In the genomic region with DNA sequence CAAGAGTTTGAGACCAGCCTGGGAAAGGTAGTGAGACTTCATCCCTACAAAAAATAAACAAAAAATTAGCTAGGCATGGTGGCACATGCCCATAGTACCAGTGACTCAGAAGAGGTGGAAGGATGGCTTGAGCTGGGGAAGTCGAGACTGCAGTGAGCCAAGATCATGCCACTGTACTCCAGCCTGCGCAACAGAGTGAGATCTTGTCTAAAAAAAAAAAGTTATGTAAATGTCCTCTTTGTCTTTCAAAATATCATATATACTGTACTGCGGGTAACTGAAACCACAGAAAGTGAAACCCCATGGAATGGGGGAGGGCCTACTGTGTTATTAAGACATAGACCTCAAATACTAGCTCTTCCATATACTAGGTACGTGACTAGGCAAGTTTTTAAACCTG, we compare ENCODE assay signal across 13 cellular contexts. TPM values are rescaled to one million over a fixed set of nuclear protein-coding genes. Genes with fewer than 3 reads are reported as not detected.
DNase-seq lines count a peak whose midpoint lies in the region; ATAC-seq and TF ChIP-seq lines count a peak whose summit lies in the region.
"Had no signal": no experiment of that assay in that cellular context is flagged by ENCODE, and none has a peak within 500 bp of the region (broad histone marks: within the 10 kb centered on the region; RNA-seq: fewer than 3 reads in every experiment).

No MANE protein-coding gene starts in this region.

- H2AFZ ChIP-seq in GM23338, result no peak overlapping the region
- H2AFZ ChIP-seq in H9 (ENCODE audit: low read length), result no peak overlapping the region

- no peaks in the 10 kb centered on the region for H3K27me3 ChIP-seq in GM23338 (ENCODE audit: insufficient read depth)
- H3K27me3 ChIP-seq in Caco-2 (replicated peaks; ENCODE audit: control insufficient read depth, insufficient read depth, low read length), result no peaks in the 10 kb centered on the region
- H3K27me3 ChIP-seq in H9 (ENCODE audit: insufficient read depth, low read length), result no peaks in the 10 kb centered on the region

- H3K4me2 ChIP-seq in GM23338 (no peak overlapping the region), H9 (ENCODE audit: insufficient read depth, insufficient read length, low read length) (no peak overlapping the region)

- BruUV-seq in Caco-2 (replicated peaks; lab: Mats Ljungman, UMichigan), result no TSS peak

- H4K20me1 ChIP-seq in GM23338 (replicated peaks; ENCODE audit: insufficient read depth) (no peaks in the 10 kb centered on the region), H9 (ENCODE audit: control insufficient read depth, insufficient read depth, insufficient read length) (no peaks in the 10 kb centered on the region)

- H3K4me1 ChIP-seq in GM23338 (ENCODE audit: insufficient read depth) (no peaks in the 10 kb centered on the region), Caco-2 (no peaks in the 10 kb centered on the region), H9 (ENCODE audit: insufficient read depth, low read length) (no peaks in the 10 kb centered on the region)

- no peak overlapping the region for H3K56ac ChIP-seq in H9 (ENCODE audit: insufficient read length, low read depth, low read length)

- H3F3A ChIP-seq in GM23338 (replicated peaks; ENCODE audit: low read depth), result no peaks in the 10 kb centered on the region

- no peak overlapping the region for H2BK120ac ChIP-seq in H9 (ENCODE audit: low read depth, low read length, poor library complexity, severe bottlenecking)

- no peak overlapping the region for H3K9ac ChIP-seq in H9 (ENCODE audit: extremely low read depth, insufficient read length, low read length)

- no peak for TF ChIP-seq CTCF in GM23338 (conservative IDR thresholded peaks at IDR 0.05; ENCODE audit: low read depth in 2 of 2)
- no peak for TF ChIP-seq CTCF in epithelial cell of esophagus (IDR thresholded peaks at IDR 0.05; ENCODE audit: insufficient read depth, low read depth, low read length, missing control alignments)
- TF ChIP-seq CTCF in Caco-2 (IDR thresholded peaks at IDR 0.05; ENCODE audit: insufficient read depth in 1 of 2, low read depth in 1 of 2, low read length in 1 of 2, severe bottlenecking in 1 of 2, unreplicated experiment in 1 of 2), result no peak
- TF ChIP-seq CTCF in H9 (conservative IDR thresholded peaks at IDR 0.05), result no peak

- peak; percentile 52 for ATAC-seq in GM18867 (IDR thresholded peaks at IDR 0.05; ENCODE audit: unreplicated experiment)
- no peak for ATAC-seq in GM23338
- ATAC-seq in HG03460 (IDR thresholded peaks at IDR 0.05; ENCODE audit: unreplicated experiment), result peak; percentile 62

- no peak overlapping the region for H3K18ac ChIP-seq in H9 (ENCODE audit: insufficient read length, low read depth, low read length)

- H3K79me1 ChIP-seq in H9 (ENCODE audit: insufficient read depth, low read depth, low read length, poor library complexity, severe bottlenecking), result no peaks in the 10 kb centered on the region

- H2AK5ac ChIP-seq in H9 (ENCODE audit: insufficient read length, low read length), result no peak overlapping the region

- POLR2A ChIA-PET in Caco-2 (lab: Charles Lee), result no interaction called here

- no peaks in the 10 kb centered on the region for H3K9me3 Mint-ChIP-seq in GM23338
- H3K9me3 Mint-ChIP-seq in Caco-2 (ENCODE audit: unreplicated experiment), result no peaks in the 10 kb centered on the region
- H3K9me3 Mint-ChIP-seq in H9, result no peaks in the 10 kb centered on the region

- H3K4me1 Mint-ChIP-seq in GM23338, result no peaks in the 10 kb centered on the region
- no peaks in the 10 kb centered on the region for H3K4me1 Mint-ChIP-seq in Caco-2 (ENCODE audit: low read depth, unreplicated experiment)
- no peaks in the 10 kb centered on the region for H3K4me1 Mint-ChIP-seq in H9

- H3T11ph ChIP-seq in H9 (ENCODE audit: low read length), result no peak overlapping the region

- H4K8ac ChIP-seq in H9 (replicated peaks; ENCODE audit: insufficient read length, low read depth, low read length), result no peak overlapping the region

- H3K23me2 ChIP-seq in H9 (ENCODE audit: insufficient read length, low read depth, low read length, poor library complexity, severe bottlenecking), result no peaks in the 10 kb centered on the region

- no peaks in the 10 kb centered on the region for H3K9me2 ChIP-seq in GM23338 (ENCODE audit: insufficient read depth)

- H4K5ac ChIP-seq in H9 (ENCODE audit: insufficient read length, low read depth, low read length), result no peak overlapping the region

- H3K4me3 ChIP-seq in GM23338 (no peak overlapping the region), epithelial cell of esophagus (ENCODE audit: low read length) (no peak overlapping the region), Caco-2 (ENCODE audit: low read depth, low read length) (no peak overlapping the region)

- no peak overlapping the region for H3K27ac ChIP-seq in GM23338 (ENCODE audit: low read depth)
- no peak overlapping the region for H3K27ac ChIP-seq in H9 (ENCODE audit: insufficient read length, low read depth, low read length)

- H3K36me3 Mint-ChIP-seq in GM23338 (ENCODE audit: low read depth) (peaks cover 10% of the 10 kb centered on the region), Caco-2 (ENCODE audit: insufficient read depth, unreplicated experiment) (no peaks in the 10 kb centered on the region), H9 (ENCODE audit: insufficient read depth in 1 of 3, low read depth in 3 of 3) (peaks cover 2 to 24% (median 18%) of the 10 kb centered on the region in 3 experiments; a peak in 5 of 7 replicates)

- H3K79me2 ChIP-seq in GM23338 (replicated peaks; ENCODE audit: insufficient read depth) (no peaks in the 10 kb centered on the region), H9 (ENCODE audit: insufficient read depth, low read length) (no peaks in the 10 kb centered on the region)

- no peak overlapping the region for H2BK20ac ChIP-seq in H9 (ENCODE audit: low read depth, low read length, poor library complexity, severe bottlenecking)

- H3K23ac ChIP-seq in H9 (ENCODE audit: insufficient read length, low read depth, low read length), result no peak overlapping the region

- H4K91ac ChIP-seq in H9 (ENCODE audit: insufficient read length, low read depth, low read length), result no peak overlapping the region

- H3K27me3 Mint-ChIP-seq in GM23338 (ENCODE audit: insufficient read depth, low read depth, poor library complexity), result no peaks in the 10 kb centered on the region
- H3K27me3 Mint-ChIP-seq in Caco-2 (ENCODE audit: insufficient read depth, unreplicated experiment), result no peaks in the 10 kb centered on the region
- no peaks in the 10 kb centered on the region for H3K27me3 Mint-ChIP-seq in H9 (ENCODE audit: low read depth)
- H3K27me3 Mint-ChIP-seq: activated naive CD8-positive, alpha-beta T cell had no signal

- H3K4me3 Mint-ChIP-seq in GM23338, result no peak overlapping the region
- no peak overlapping the region for H3K4me3 Mint-ChIP-seq in Caco-2 (ENCODE audit: unreplicated experiment)
- no peak overlapping the region for H3K4me3 Mint-ChIP-seq in H9
- H3K4me3 Mint-ChIP-seq: activated naive CD8-positive, alpha-beta T cell had no signal

- no peak overlapping the region for H2BK12ac ChIP-seq in H9 (ENCODE audit: insufficient read length, low read depth, low read length)

- H3K36me3 ChIP-seq in GM23338 (ENCODE audit: insufficient read depth) (peaks cover 3% of the 10 kb centered on the region; the same call in 1 of the 2 replicates), Caco-2 (ENCODE audit: control insufficient read depth, insufficient read depth, low read length) (no peaks in the 10 kb centered on the region)

- no CpG with 5 or more reads among the region's 4 CpGs for WGBS in H9 (ENCODE audit: extremely low coverage, insufficient read length, low lambda C conversion rate)

- H3K9me3 ChIP-seq in Caco-2 (no peaks in the 10 kb centered on the region), H9 (ENCODE audit: control insufficient read depth, low read depth, low read length) (no peaks in the 10 kb centered on the region)

- CTCF ChIA-PET in Caco-2 (lab: Charles Lee), result no interaction called here

- no peak overlapping the region for H3K14ac ChIP-seq in H9 (ENCODE audit: insufficient read depth, low read length)

- no peak for DNase-seq in GM23338 (ENCODE audit: low spot score)
- DNase-seq in epithelial cell of esophagus (ENCODE audit: low read depth), result peak; percentile 78
- DNase-seq in COR-L47 (lab: John Stamatoyannopoulos, UW), result no peak
- DNase-seq in Caco-2, result no peak
- no peak for DNase-seq in GM19238 (ENCODE audit: insufficient read length, low spot score)
- no peak for DNase-seq in H9
- DNase-seq: DMS53, islet precursor cell, NCI-H526, posterior cingulate gyrus had no signal

- H2BK15ac ChIP-seq in H9 (ENCODE audit: low read depth, low read length), result no peak overlapping the region

- H3K27ac Mint-ChIP-seq in GM23338 (peak overlapping the region; percentile 85), Caco-2 (ENCODE audit: unreplicated experiment) (no peak overlapping the region), H9 (peak overlapping the region in 1 of 3 experiments; percentile 37; a peak in 2 of 7 replicates)
- H3K27ac Mint-ChIP-seq: activated naive CD8-positive, alpha-beta T cell had no signal

- intact Hi-C loops in Caco-2 (cut with micrococcal nuclease; ENCODE audit: unreplicated experiment), result no loop called here

- H2BK5ac ChIP-seq in H9 (ENCODE audit: insufficient read length, low read length), result no peak overlapping the region

- no peak overlapping the region for H3K4ac ChIP-seq in H9 (ENCODE audit: low read depth, low read length)

RNA-seq across cellular contexts. Expression of a gene that starts 20.8 kb away (rescaled TPM):
- total RNA-seq in GM23338 (2014; rRNA removed; shearing (Covaris generic)), result 35.3 and 37.7 TPM in 2 replicates
- polyA plus RNA-seq in GM23338 (2016; fragmentation: Nextera tagmentation; extraction: Ambion mirVana), result 43.7 and 52.8 TPM in 2 replicates
- total RNA-seq in Caco-2 (2022) (39.7 and 44.4 TPM in 2 replicates), H9 (2021) (51.3 and 52.2 TPM in 2 replicates)

RNA-seq across cellular contexts. Expression of a gene that starts 40.8 kb away (rescaled TPM):
- 136 and 162 TPM in 2 replicates for total RNA-seq in GM23338 (2014; rRNA removed; shearing (Covaris generic))
- polyA plus RNA-seq in GM23338 (2016; fragmentation: Nextera tagmentation; extraction: Ambion mirVana), result 75.7 and 77.1 TPM in 2 replicates
- total RNA-seq in Caco-2 (2022), result 88.6 and 96.0 TPM in 2 replicates
- total RNA-seq in H9 (2021), result 151 and 162 TPM in 2 replicates

RNA-seq across cellular contexts. Expression of a gene that starts 51.4 kb away (rescaled TPM):
- total RNA-seq in GM23338 (2014; rRNA removed; shearing (Covaris generic)), result 0.24 and 0.97 TPM in 2 replicates
- 0.07 and 0.10 TPM in 2 replicates for polyA plus RNA-seq in GM23338 (2016; fragmentation: Nextera tagmentation; extraction: Ambion mirVana)
- total RNA-seq in Caco-2 (2022) (0.34 and 0.49 TPM in 2 replicates), H9 (2021) (0.53 and 0.63 TPM in 2 replicates)
